Comparison of ENCODE assay signal across 35 cellular contexts in genomic region chr3:143221446-143221845, GRCh38.
"Had no signal": no experiment of that assay in that cellular context is flagged by ENCODE, and none has a peak within 500 bp of the region (broad histone marks: within the 10 kb centered on the region; RNA-seq: fewer than 3 reads in every experiment).

No MANE protein-coding gene starts in this region.

- ATAC-seq: activated CD8-positive, alpha-beta memory T cell treated with anti-CD3 and anti-CD28 coated beads, Interleukin-2, amount 10 ng/mL, durations not matched to agents 7 days and 5 days; activated T-cell treated with anti-CD3 and anti-CD28 coated beads, Interleukin-2, amount 50 U/mL, for 72 hours; gastrocnemius medialis; left cardiac atrium; pancreas; T-helper 17 cell had no signal

- FAIRE-seq: astrocyte, keratinocyte, small intestine had no signal

- H3K27me3 Mint-ChIP-seq: activated CD4-positive, alpha-beta T cell treated with anti-CD3 and anti-CD28 coated beads, Interleukin-2, amount 10 ng/mL, durations not matched to agents 24 days and 14 days; activated naive CD8-positive, alpha-beta T cell treated with anti-CD3 and anti-CD28 coated beads, Interleukin-2, amount 10 ng/mL, durations not matched to agents 7 days and 5 days; naive B cell; T-helper 17 cell; type B pancreatic cell had no signal

- H3K79me2 ChIP-seq: hepatocyte had no signal

- H2AFZ ChIP-seq: hepatocyte had no signal

- H3K9me3 ChIP-seq: gastrocnemius medialis, pancreas, prostate gland, sigmoid colon, thoracic aorta, uterus had no signal

- H3K27ac Mint-ChIP-seq: activated CD4-positive, alpha-beta memory T cell treated with anti-CD3 and anti-CD28 coated beads, Interleukin-2, amount 10 ng/mL, durations not matched to agents 7 days and 5 days; activated CD4-positive, alpha-beta T cell treated with anti-CD3 and anti-CD28 coated beads, Interleukin-2, amount 10 ng/mL, durations not matched to agents 24 days and 14 days; activated CD8-positive, alpha-beta memory T cell treated with anti-CD3 and anti-CD28 coated beads, Interleukin-2, amount 10 ng/mL, durations not matched to agents 7 days and 5 days; activated naive CD4-positive, alpha-beta T cell treated with anti-CD3 and anti-CD28 coated beads for 36 hours; activated naive CD8-positive, alpha-beta T cell treated with anti-CD3 and anti-CD28 coated beads, Interleukin-2, amount 10 ng/mL, durations not matched to agents 7 days and 5 days; activated T-cell treated with anti-CD3 and anti-CD28 coated beads, Interleukin-2, amount 50 U/mL, for 72 hours; mesothelial cell of epicardium; T-helper 17 cell; type B pancreatic cell had no signal

- H3K4me3 Mint-ChIP-seq: activated CD4-positive, alpha-beta memory T cell treated with anti-CD3 and anti-CD28 coated beads, Interleukin-2, amount 10 ng/mL, durations not matched to agents 7 days and 5 days; activated CD4-positive, alpha-beta T cell treated with anti-CD3 and anti-CD28 coated beads, Interleukin-2, amount 10 ng/mL, durations not matched to agents 24 days and 14 days; activated CD8-positive, alpha-beta memory T cell treated with anti-CD3 and anti-CD28 coated beads, Interleukin-2, amount 10 ng/mL, durations not matched to agents 7 days and 5 days; activated naive CD4-positive, alpha-beta T cell treated with anti-CD3 and anti-CD28 coated beads for 36 hours; activated naive CD8-positive, alpha-beta T cell treated with anti-CD3 and anti-CD28 coated beads, Interleukin-2, amount 10 ng/mL, durations not matched to agents 7 days and 5 days; activated T-cell treated with anti-CD3 and anti-CD28 coated beads, Interleukin-2, amount 50 U/mL, for 72 hours; mesothelial cell of epicardium; naive B cell; neural crest cell; T-helper 17 cell; type B pancreatic cell had no signal

- H3K36me3 Mint-ChIP-seq: activated CD8-positive, alpha-beta memory T cell treated with anti-CD3 and anti-CD28 coated beads, Interleukin-2, amount 10 ng/mL, durations not matched to agents 7 days and 5 days; activated naive CD8-positive, alpha-beta T cell treated with anti-CD3 and anti-CD28 coated beads, Interleukin-2, amount 10 ng/mL, durations not matched to agents 7 days and 5 days; mesothelial cell of epicardium; naive B cell; type B pancreatic cell had no signal

- H3K4me1 ChIP-seq: gastrocnemius medialis, pancreas, prostate gland, sigmoid colon, uterus had no signal

- DNase-seq: activated CD4-positive, alpha-beta memory T cell treated with anti-CD3 and anti-CD28 coated beads, Interleukin-2, amount 10 ng/mL, durations not matched to agents 7 days and 5 days; activated CD4-positive, alpha-beta T cell treated with anti-CD3 and anti-CD28 coated beads, Interleukin-2, amount 10 ng/mL, durations not matched to agents 24 days and 14 days; activated CD4-positive, CD25-positive, alpha-beta regulatory T cell treated with anti-CD3 and anti-CD28 coated beads, Interleukin-2, amount 50 U/mL, for 72 hours; activated CD8-positive, alpha-beta memory T cell treated with anti-CD3 and anti-CD28 coated beads, Interleukin-2, amount 10 ng/mL, durations not matched to agents 7 days and 5 days; activated effector memory CD4-positive, alpha-beta T cell treated with Interleukin-2 at 50 U/mL for 16 hours; activated naive CD4-positive, alpha-beta T cell treated with anti-CD3 and anti-CD28 coated beads for 36 hours; activated naive CD8-positive, alpha-beta T cell treated with anti-CD3 and anti-CD28 coated beads, Interleukin-2, amount 10 ng/mL, durations not matched to agents 7 days and 5 days; activated T-cell treated with anti-CD3 and anti-CD28 coated beads for 4 hours; activated T-cell treated with anti-CD3 and anti-CD28 coated beads, Interleukin-2, amount 50 U/mL, for 72 hours; brain microvascular endothelial cell; dorsolateral prefrontal cortex; effector memory CD4-positive, alpha-beta T cell; gastrocnemius medialis; left cardiac atrium; mammary epithelial cell; naive B cell; nucleus accumbens; pancreas; retina; sigmoid colon; small intestine; stimulated activated CD4-positive, alpha-beta T cell treated with anti-CD3 and anti-CD28 coated beads, Interleukin-1b, Interleukin-23, amount 100 ng/mL, for 48 hours; stimulated activated naive CD4-positive, alpha-beta T cell treated with Interleukin-2 at 50 U/mL for 16 hours; T-helper 17 cell; T1000; uterus had no signal

- H3K4me1 Mint-ChIP-seq: activated CD4-positive, alpha-beta memory T cell treated with anti-CD3 and anti-CD28 coated beads, Interleukin-2, amount 10 ng/mL, durations not matched to agents 7 days and 5 days had no signal

- H3K27me3 ChIP-seq: brain microvascular endothelial cell, dorsolateral prefrontal cortex, gastrocnemius medialis, hepatocyte, pancreas, sigmoid colon, uterus had no signal

- H3K27ac ChIP-seq: brain microvascular endothelial cell, coronary artery, dorsolateral prefrontal cortex, gastrocnemius medialis, hepatocyte, pancreas, prostate gland, sigmoid colon, thoracic aorta, uterus had no signal

- H3K36me3 ChIP-seq: brain microvascular endothelial cell, gastrocnemius medialis, pancreas, prostate gland, sigmoid colon, thoracic aorta, uterus had no signal

- H3K4me2 ChIP-seq: hepatocyte had no signal

- H3K9me3 Mint-ChIP-seq: activated CD4-positive, alpha-beta memory T cell treated with anti-CD3 and anti-CD28 coated beads, Interleukin-2, amount 10 ng/mL, durations not matched to agents 7 days and 5 days; activated naive CD4-positive, alpha-beta T cell treated with anti-CD3 and anti-CD28 coated beads for 36 hours; activated naive CD8-positive, alpha-beta T cell treated with anti-CD3 and anti-CD28 coated beads, Interleukin-2, amount 10 ng/mL, durations not matched to agents 7 days and 5 days; activated T-cell treated with anti-CD3 and anti-CD28 coated beads, Interleukin-2, amount 50 U/mL, for 72 hours; mesothelial cell of epicardium; naive B cell; neural crest cell; type B pancreatic cell had no signal

- H3K4me3 ChIP-seq: coronary artery, dorsolateral prefrontal cortex, gastrocnemius medialis, hepatocyte, pancreas, prostate gland, sigmoid colon, thoracic aorta, uterus had no signal
